1 cellular context compared by ENCODE assay signal in genomic region chr22:35593885-35594470, GRCh38.
TF ChIP-seq lines count a peak whose summit lies in the region.

No MANE protein-coding gene starts in this region.

TF ChIP-seq in A549, 52 proteins besides CTCF, POLR2A, EP300 and RAD21:
- TF ChIP-seq PHF8 (IDR thresholded peaks at IDR 0.05; ENCODE audit: borderline replicate concordance, low read depth), result no peak
- no peak for TF ChIP-seq ESRRA (IDR thresholded peaks at IDR 0.05; ENCODE audit: borderline replicate concordance, low read length)
- no peak for TF ChIP-seq ATOH8 (CRISPR knock-in tag; IDR thresholded peaks at IDR 0.05; ENCODE audit: low read depth)
- TF ChIP-seq KDM1A (IDR thresholded peaks at IDR 0.05; ENCODE audit: low read depth), result no peak
- TF ChIP-seq PBX3 (IDR thresholded peaks at IDR 0.05), result no peak
- no peak for TF ChIP-seq HMGXB4 (CRISPR knock-in tag; IDR thresholded peaks at IDR 0.05; ENCODE audit: borderline replicate concordance)
- no peak for TF ChIP-seq RFX5 (IDR thresholded peaks at IDR 0.05)
